In the genomic region with DNA sequence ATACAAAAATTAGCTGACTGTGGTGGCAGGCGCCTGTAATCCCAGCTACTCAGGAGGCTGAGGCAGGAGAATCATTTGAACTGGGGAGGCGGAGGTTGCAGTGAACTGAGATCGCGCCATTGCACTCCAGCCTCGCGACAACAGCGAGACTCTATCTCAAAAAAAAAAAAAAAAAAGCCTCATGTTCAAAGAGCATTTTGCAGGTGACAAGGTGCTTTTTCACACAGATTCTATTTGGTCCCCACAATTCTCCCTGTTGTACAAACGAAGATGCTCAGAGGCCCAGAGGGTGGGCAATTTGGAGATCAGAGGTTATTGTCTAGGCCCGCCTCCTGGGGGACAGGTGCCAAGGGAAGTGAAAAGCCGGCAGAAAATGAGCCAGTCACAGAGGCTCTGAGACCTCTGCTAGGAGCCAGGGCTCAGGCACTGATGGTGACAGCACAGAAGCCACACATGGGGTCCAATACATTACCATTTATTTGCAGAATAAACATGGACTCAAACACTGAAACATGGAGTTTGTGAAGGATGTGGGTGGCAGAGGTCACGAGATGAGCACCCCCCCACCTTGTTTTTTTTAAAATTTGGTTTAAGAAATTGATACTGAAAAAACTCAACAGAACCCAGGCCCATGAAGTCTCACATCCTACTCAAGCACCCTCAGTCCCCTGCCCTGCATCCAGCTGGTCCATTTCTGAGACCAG, we compare ENCODE assay signal across 11 cellular contexts. TPM values are rescaled to one million over a fixed set of nuclear protein-coding genes. Genes with fewer than 3 reads are reported as not detected.
DNase-seq lines count a peak whose midpoint lies in the region; ATAC-seq, FAIRE-seq and TF ChIP-seq lines count a peak whose summit lies in the region.
"Had no signal": no experiment of that assay in that cellular context is flagged by ENCODE, and none has a peak within 500 bp of the region (broad histone marks: within the 10 kb centered on the region; RNA-seq: fewer than 3 reads in every experiment).

No MANE protein-coding gene starts in this region.

- no peak for FAIRE-seq in H1 (lab: Jason Lieb, UNC)

- no peak overlapping the region for H3K27ac Mint-ChIP-seq in MCF 10A (ENCODE audit: low read depth, unreplicated experiment)
- H3K27ac Mint-ChIP-seq in endothelial cell (ENCODE audit: unreplicated experiment): no peak overlapping the region

- H4K5ac ChIP-seq in H1 (ENCODE audit: insufficient read length, low read depth, low read length): no peak overlapping the region

- H3K14ac ChIP-seq in H1 (ENCODE audit: insufficient read length): no peak overlapping the region

- no peak for ATAC-seq in GM18505 (IDR thresholded peaks at IDR 0.05; ENCODE audit: unreplicated experiment)
- no peak for ATAC-seq in HG02759 (IDR thresholded peaks at IDR 0.05; ENCODE audit: unreplicated experiment)

- intact Hi-C loops in breast epithelium (cut with DNase I; ENCODE audit: low total_unique reads) (loop anchor here (5.0 kb wide), 1 partner anchor 417 kb away; no protein-coding TSS in a partner anchor), MCF 10A (cut with micrococcal nuclease) (no loop called here)

- H3K4ac ChIP-seq in H1 (replicated peaks; ENCODE audit: insufficient read length, low read depth, low read length): no peak overlapping the region

- H2BK120ac ChIP-seq in H1 (replicated peaks; ENCODE audit: low read depth, low read length): no peak overlapping the region

- no peak overlapping the region for H3K23ac ChIP-seq in H1 (ENCODE audit: insufficient read length)

- no peak overlapping the region for H2BK20ac ChIP-seq in H1 (ENCODE audit: low read length)

- no peak overlapping the region for H2BK12ac ChIP-seq in H1 (ENCODE audit: low read depth, low read length)

- H3K27ac ChIP-seq in breast epithelium: peak overlapping the region; percentile 45 to 56
- peak overlapping the region; percentile 86 for H3K27ac ChIP-seq in RWPE1
- no peak overlapping the region for H3K27ac ChIP-seq in H1 (ENCODE audit: low read depth, low read length)
- H3K27ac ChIP-seq in thymus (ENCODE audit: low read depth): peak overlapping the region; percentile 89

- 83% methylated on average over 11 of the region's 11 CpGs; no CpG with 5 or more reads in 1 of the 2 experiments for WGBS in H1 (ENCODE audit: extremely low coverage in 1 of 2, insufficient coverage in 1 of 2, insufficient read length in 1 of 2, insufficient replicate concordance in 2 of 2, low coverage in 1 of 2, low lambda C conversion rate in 2 of 2, missing lambda C conversion rate in 1 of 2), 2 experiments
- whole genome bisulfite sequencing in thymus: 30% methylated on average over 11 of the region's 11 CpGs

- peak overlapping the region; percentile 86 to 89; a peak in 2 of 4 replicates for H3K4me2 ChIP-seq in H1 (ENCODE audit: insufficient read depth in 1 of 2, low read depth in 2 of 2, low read length in 2 of 2)

- H3K36me3 Mint-ChIP-seq in MCF 10A (ENCODE audit: insufficient read depth, unreplicated experiment) (no peaks in the 10 kb centered on the region), endothelial cell (ENCODE audit: low read depth, unreplicated experiment) (peaks cover 11% of the 10 kb centered on the region)

- no peak overlapping the region for H2AK5ac ChIP-seq in H1 (ENCODE audit: low read depth, low read length)

- no peak overlapping the region for H4K8ac ChIP-seq in H1 (ENCODE audit: extremely low read depth, insufficient read depth, low read length)

- no peak for TF ChIP-seq EP300 in H1 (IDR thresholded peaks at IDR 0.05; ENCODE audit: borderline replicate concordance in 1 of 2, low read depth in 2 of 2, low read length in 2 of 2)

- H3K36me3 ChIP-seq in breast epithelium (no peaks in the 10 kb centered on the region), H1 (ENCODE audit: control insufficient read depth in 2 of 4, insufficient read depth in 4 of 4, low read length in 3 of 4) (peaks cover 0 to 4% (median 0%) of the 10 kb centered on the region in 4 experiments; a peak in 2 of 8 replicates), thymus (ENCODE audit: control insufficient read depth, insufficient read depth) (peaks cover 5% of the 10 kb centered on the region)

- H3K23me2 ChIP-seq in H1 (ENCODE audit: low read depth, low read length): peaks cover 14% of the 10 kb centered on the region; the same call in 1 of the 2 replicates

- H4K20me1 ChIP-seq in H1 (replicated peaks in 1 of 2; ENCODE audit: control insufficient read depth in 1 of 2, insufficient read depth in 2 of 2, low read length in 2 of 2): peaks cover 0 to 6% of the 10 kb centered on the region in 2 experiments

- no peak overlapping the region for H3K18ac ChIP-seq in H1 (ENCODE audit: extremely low read depth, low read length)

- BruUV-seq in MCF 10A (replicated peaks; lab: Mats Ljungman, UMichigan): no TSS peak

- no peak for DNase-seq in breast epithelium (ENCODE audit: low spot score in 2 of 2)
- no peak for DNase-seq in MCF 10A (ENCODE audit: unreplicated experiment)
- DNase-seq in RWPE1 (ENCODE audit: low spot score): no peak
- DNase-seq in H1 (ENCODE audit: low read depth in 1 of 2, low spot score in 2 of 2): no peak
- DNase-seq in endothelial cell (ENCODE audit: low spot score): no peak
- DNase-seq: NCI-H524 treated with DMSO at 0.1 percent for 48 hours; stimulated activated naive B cell treated with anti-CD40 and anti-IgM and Interleukin-4, amounts not matched to agents 10 μg/mL and 1 μg/mL and 100 μg/mL, for 72 hours had no signal

- no peak overlapping the region for H3K56ac ChIP-seq in H1 (replicated peaks; ENCODE audit: insufficient read length, low read depth, low read length)

- H4K91ac ChIP-seq in H1 (replicated peaks; ENCODE audit: insufficient read length, low read length): no peak overlapping the region

- H3K9ac ChIP-seq in H1 (replicated peaks in 1 of 4; ENCODE audit: extremely low read depth in 1 of 4, low read depth in 3 of 4, low read length in 3 of 4): no peak overlapping the region

- no peak overlapping the region for H2BK15ac ChIP-seq in H1 (ENCODE audit: low read length)

- H3K4me3 ChIP-seq in breast epithelium: peak overlapping the region in 1 of 3 donors; percentile 65
- H3K4me3 ChIP-seq in H1 (ENCODE audit: extremely low read depth in 1 of 4, insufficient read depth in 2 of 4, low read depth in 3 of 4, low read length in 4 of 4): peak overlapping the region in 1 of 4 experiments; percentile 65; a peak in 1 of 8 replicates
- H3K4me3 ChIP-seq in thymus (ENCODE audit: low read length): no peak overlapping the region

- H3K4me1 ChIP-seq in breast epithelium (no peaks in the 10 kb centered on the region), H1 (replicated peaks in 1 of 4; ENCODE audit: control insufficient read depth in 3 of 4, insufficient read depth in 4 of 4, low read length in 3 of 4) (peaks cover 11 to 27% (median 17%) of the 10 kb centered on the region in 4 experiments), thymus (ENCODE audit: control insufficient read depth, insufficient read depth, low read length) (peaks cover 45% of the 10 kb centered on the region)

- no peaks in the 10 kb centered on the region for H3K79me2 ChIP-seq in H1 (ENCODE audit: control insufficient read depth in 1 of 2, insufficient read depth in 2 of 2, low read length in 2 of 2)

- peaks cover 42% of the 10 kb centered on the region for H3K27me3 Mint-ChIP-seq in MCF 10A (ENCODE audit: insufficient read depth, unreplicated experiment)
- peaks cover 34% of the 10 kb centered on the region for H3K27me3 Mint-ChIP-seq in endothelial cell (ENCODE audit: unreplicated experiment)

- H2BK5ac ChIP-seq in H1 (ENCODE audit: low read depth, low read length): no peak overlapping the region

- no peak for TF ChIP-seq POLR2A in breast epithelium (IDR thresholded peaks at IDR 0.05)
- no peak for TF ChIP-seq POLR2A in H1 (IDR thresholded peaks at IDR 0.05; ENCODE audit: control extremely low read depth in 1 of 2, low read depth in 2 of 2, low read length in 2 of 2)
- no peak for TF ChIP-seq POLR2A in GM18505 (IDR thresholded peaks at IDR 0.05; ENCODE audit: borderline replicate concordance, extremely low read depth, insufficient read depth, insufficient read length)

- no peak overlapping the region for H2AFZ ChIP-seq in H1 (ENCODE audit: low read length)

- TF ChIP-seq CTCF in breast epithelium (IDR thresholded peaks at IDR 0.05): no peak
- TF ChIP-seq CTCF in MCF 10A (IDR thresholded peaks at IDR 0.05; ENCODE audit: unreplicated experiment): no peak
- TF ChIP-seq CTCF in RWPE1 (conservative IDR thresholded peaks at IDR 0.05; ENCODE audit: low read depth): no peak
- TF ChIP-seq CTCF in H1 (IDR thresholded peaks at IDR 0.05; ENCODE audit: control extremely low read depth in 1 of 3, insufficient read depth in 1 of 3, low read depth in 1 of 3, low read length in 3 of 3): no peak
- no peak for TF ChIP-seq CTCF in endothelial cell (IDR thresholded peaks at IDR 0.05; ENCODE audit: unreplicated experiment)

- no peaks in the 10 kb centered on the region; the same call in none of the 2 replicates for H3K79me1 ChIP-seq in H1 (ENCODE audit: low read depth, low read length)

- peaks cover 19% of the 10 kb centered on the region for H3K4me1 Mint-ChIP-seq in MCF 10A (ENCODE audit: insufficient read depth, unreplicated experiment)
- H3K4me1 Mint-ChIP-seq in endothelial cell (ENCODE audit: unreplicated experiment): peaks cover 34% of the 10 kb centered on the region

- H3K9me3 Mint-ChIP-seq in MCF 10A (ENCODE audit: unreplicated experiment) (no peaks in the 10 kb centered on the region), endothelial cell (ENCODE audit: unreplicated experiment) (no peaks in the 10 kb centered on the region)
- H3K9me3 Mint-ChIP-seq: dendritic cell treated with granulocyte-macrophage colony-stimulating factor and Interleukin-4, amounts not matched to agents 40 ng/mL and 50 ng/mL, for 4 days; stimulated activated naive B cell treated with anti-CD40 and anti-IgM and Interleukin-4, amounts not matched to agents 10 μg/mL and 1 μg/mL and 100 μg/mL, for 72 hours had no signal

- H3K9me3 ChIP-seq in breast epithelium: no peaks in the 10 kb centered on the region
- H3K9me3 ChIP-seq in H1 (ENCODE audit: insufficient read depth in 2 of 2, low read depth in 1 of 2, low read length in 1 of 2): no peaks in the 10 kb centered on the region
- H3K9me3 ChIP-seq in thymus (ENCODE audit: control insufficient read depth): no peaks in the 10 kb centered on the region

- POLR2A ChIA-PET in MCF 10A (lab: Yijun Ruan, JAX) (interaction anchor here (1.6 kb wide), 1 partner anchor 8 kb away, joined by 8 read pairs; a partner anchor contains a TSS), RWPE1 (lab: Yijun Ruan, JAX; ENCODE audit: low non-redundant PET) (no interaction called here), H1 (lab: Charles Lee; ENCODE audit: partially characterized antibody) (interaction anchor here (0.7 to 11.0 kb wide), 8 partner anchors 12 to 68 kb away, joined by 3 to 145 read pairs (median 7); a partner anchor contains a TSS)

- TF ChIP-seq RAD21 in H1 (IDR thresholded peaks at IDR 0.05 in 1 of 2, conservative IDR thresholded peaks at IDR 0.05 in 1 of 2; ENCODE audit: low read depth in 2 of 2, low read length in 2 of 2): no peak

- H3K27me3 ChIP-seq in breast epithelium (no peaks in the 10 kb centered on the region), H1 (replicated peaks in 1 of 4; ENCODE audit: control insufficient read depth in 3 of 4, extremely low read depth in 1 of 4, insufficient read depth in 3 of 4, low read length in 3 of 4) (peaks cover 0 to 10% (median 2%) of the 10 kb centered on the region in 4 experiments; a peak in 1 of 7 replicates), thymus (ENCODE audit: control insufficient read depth, insufficient read depth) (no peaks in the 10 kb centered on the region)

- CTCF ChIA-PET in MCF 10A (lab: Yijun Ruan, JAX) (no interaction called here), RWPE1 (lab: Yijun Ruan, JAX) (no interaction called here), H1 (lab: Charles Lee; ENCODE audit: partially characterized antibody) (interaction anchor here (0.6 to 11.2 kb wide), 7 partner anchors 11 to 540 kb away, joined by 3 to 94 read pairs (median 6); no protein-coding TSS in a partner anchor)

- H3K4me3 Mint-ChIP-seq in MCF 10A (ENCODE audit: unreplicated experiment) (no peak overlapping the region), endothelial cell (ENCODE audit: unreplicated experiment) (no peak overlapping the region)

RNA-seq across cellular contexts. Expression of a gene that starts 0.9 kb away (rescaled TPM):
- total RNA-seq in breast epithelium (1 to 10 TPM in 2 of 3 donors, under 1 TPM in 1; 0.98 to 2.5 (median 1.9) TPM), MCF 10A (2022) (0.17 and 0.26 TPM in 2 replicates), endothelial cell (ENCODE audit: unreplicated experiment) (4.4 TPM)
- 5.1 and 5.3 TPM in 2 replicates for total RNA-seq in H1 (2021; fragmentation: NEBNext Ultra II Directional; extraction: Animal tissue kit (Norgen Biotek cat#: 25700))
- polyA plus RNA-seq in H1 (2011; rRNA removed) (13.8 and 15.8 TPM in 2 replicates), thymus (12.8 TPM)
- 9.7 TPM for polyA plus RNA-seq in H1 (2011; cell fraction: cytosol; rRNA removed)
- polyA plus RNA-seq in H1 (2011; cell fraction: nucleus; rRNA removed): 16.7 TPM
- polyA plus RNA-seq in H1 (2012, experiment 1 of 2): 6.8 to 11.1 TPM (median 8.5 TPM) in 4 replicates
- polyA plus RNA-seq in H1 (2012, experiment 2 of 2): 5.8 TPM
- 9.2 TPM for polyA plus RNA-seq in H1 (2013, experiment 1 of 2)
- 9.8 TPM for polyA plus RNA-seq in H1 (2013, experiment 2 of 2)
- 6.7 and 6.9 TPM in 2 replicates for polyA minus RNA-seq in H1 (2011; rRNA and poly(A)+ RNA removed)
- polyA minus RNA-seq in H1 (2011; cell fraction: cytosol; rRNA and poly(A)+ RNA removed): 6.5 TPM
- polyA minus RNA-seq in H1 (2011; cell fraction: nucleus; rRNA and poly(A)+ RNA removed): 3.9 TPM

RNA-seq across cellular contexts. Expression of a gene that starts 7.9 kb away (rescaled TPM):
- total RNA-seq in breast epithelium: 1 to 10 TPM; 1.4 to 3.6 (median 3.4) TPM
- total RNA-seq in MCF 10A (2022): 0.65 and 1.0 TPM in 2 replicates
- 44.8 and 46.8 TPM in 2 replicates for total RNA-seq in H1 (2021; fragmentation: NEBNext Ultra II Directional; extraction: Animal tissue kit (Norgen Biotek cat#: 25700))
- 25.3 and 47.8 TPM in 2 replicates for polyA plus RNA-seq in H1 (2011; rRNA removed)
- polyA plus RNA-seq in H1 (2011; cell fraction: cytosol; rRNA removed): 39.1 TPM
- polyA plus RNA-seq in H1 (2011; cell fraction: nucleus; rRNA removed): 158 TPM
- polyA plus RNA-seq in H1 (2012, experiment 1 of 2): 31.9 to 46.9 TPM (median 42.9 TPM) in 4 replicates
- 31.2 TPM for polyA plus RNA-seq in H1 (2012, experiment 2 of 2)
- 36.0 TPM for polyA plus RNA-seq in H1 (2013, experiment 1 of 2)
- polyA plus RNA-seq in H1 (2013, experiment 2 of 2): 33.6 TPM
- 12.6 and 14.1 TPM in 2 replicates for polyA minus RNA-seq in H1 (2011; rRNA and poly(A)+ RNA removed)
- 18.3 TPM for polyA minus RNA-seq in H1 (2011; cell fraction: cytosol; rRNA and poly(A)+ RNA removed)
- polyA minus RNA-seq in H1 (2011; cell fraction: nucleus; rRNA and poly(A)+ RNA removed): 40.0 TPM
- 8.5 TPM for polyA plus RNA-seq in thymus
- 27.2 TPM for total RNA-seq in endothelial cell (ENCODE audit: unreplicated experiment)

RNA-seq across cellular contexts. Expression of a gene that starts 8.4 kb away (rescaled TPM):
- total RNA-seq in breast epithelium: 1 to 10 TPM in 2 of 3 donors, under 1 TPM in 1; 0.80 to 3.3 (median 1.3) TPM
- total RNA-seq in MCF 10A (2022): 1.1 and 1.5 TPM in 2 replicates
- 3.3 and 3.8 TPM in 2 replicates for total RNA-seq in H1 (2021; fragmentation: NEBNext Ultra II Directional; extraction: Animal tissue kit (Norgen Biotek cat#: 25700))
- polyA plus RNA-seq in H1 (2011; rRNA removed): 1.3 and 1.9 TPM in 2 replicates
- 1.6 TPM for polyA plus RNA-seq in H1 (2011; cell fraction: cytosol; rRNA removed)
- polyA plus RNA-seq in H1 (2011; cell fraction: nucleus; rRNA removed): 6.5 TPM
- polyA plus RNA-seq in H1 (2012, experiment 1 of 2): 5.3 to 7.8 TPM (median 6.2 TPM) in 4 replicates
- 3.1 TPM for polyA plus RNA-seq in H1 (2012, experiment 2 of 2)
- 1.8 TPM for polyA plus RNA-seq in H1 (2013, experiment 1 of 2)
- 1.5 TPM for polyA plus RNA-seq in H1 (2013, experiment 2 of 2)
- polyA minus RNA-seq in H1 (2011; rRNA and poly(A)+ RNA removed): 3.2 and 4.2 TPM in 2 replicates
- polyA minus RNA-seq in H1 (2011; cell fraction: cytosol; rRNA and poly(A)+ RNA removed): 0.44 TPM
- 1.5 TPM for polyA minus RNA-seq in H1 (2011; cell fraction: nucleus; rRNA and poly(A)+ RNA removed)
- polyA plus RNA-seq in thymus: 36.0 TPM
- 1.9 TPM for total RNA-seq in endothelial cell (ENCODE audit: unreplicated experiment)

RNA-seq across cellular contexts. Expression of a gene that starts 10.8 kb away (rescaled TPM):
- total RNA-seq in breast epithelium (10 to 100 TPM in 2 of 3 donors, 1 to 10 TPM in 1; 3.4 to 16.1 (median 12.6) TPM), MCF 10A (2022) (18.0 and 21.7 TPM in 2 replicates), endothelial cell (ENCODE audit: unreplicated experiment) (30.2 TPM)
- total RNA-seq in H1 (2021; fragmentation: NEBNext Ultra II Directional; extraction: Animal tissue kit (Norgen Biotek cat#: 25700)): 20.2 and 22.1 TPM in 2 replicates
- polyA plus RNA-seq in H1 (2011; rRNA removed) (11.9 and 19.6 TPM in 2 replicates), thymus (46.9 TPM)
- polyA plus RNA-seq in H1 (2011; cell fraction: cytosol; rRNA removed): 8.6 TPM
- polyA plus RNA-seq in H1 (2011; cell fraction: nucleus; rRNA removed): 55.1 TPM
- polyA plus RNA-seq in H1 (2012, experiment 1 of 2): 13.7 to 21.2 TPM (median 20.2 TPM) in 4 replicates
- polyA plus RNA-seq in H1 (2012, experiment 2 of 2): 16.9 TPM
- 16.6 TPM for polyA plus RNA-seq in H1 (2013, experiment 1 of 2)
- 15.0 TPM for polyA plus RNA-seq in H1 (2013, experiment 2 of 2)
- polyA minus RNA-seq in H1 (2011; rRNA and poly(A)+ RNA removed): 8.3 and 8.7 TPM in 2 replicates
- polyA minus RNA-seq in H1 (2011; cell fraction: cytosol; rRNA and poly(A)+ RNA removed): 6.9 TPM
- 21.6 TPM for polyA minus RNA-seq in H1 (2011; cell fraction: nucleus; rRNA and poly(A)+ RNA removed)

RNA-seq across cellular contexts. Expression of a gene that starts 20.6 kb away (rescaled TPM):
- total RNA-seq in breast epithelium: 100 to 1,000 TPM; 154 to 285 (median 207) TPM
- total RNA-seq in MCF 10A (2022): 76.6 and 87.3 TPM in 2 replicates
- total RNA-seq in H1 (2021; fragmentation: NEBNext Ultra II Directional; extraction: Animal tissue kit (Norgen Biotek cat#: 25700)): 153 and 161 TPM in 2 replicates
- polyA plus RNA-seq in H1 (2011; rRNA removed): 622 and 735 TPM in 2 replicates
- polyA plus RNA-seq in H1 (2011; cell fraction: cytosol; rRNA removed): 505 TPM
- 363 TPM for polyA plus RNA-seq in H1 (2011; cell fraction: nucleus; rRNA removed)
- polyA plus RNA-seq in H1 (2012, experiment 1 of 2): 152 to 293 TPM (median 281 TPM) in 4 replicates
- polyA plus RNA-seq in H1 (2012, experiment 2 of 2): 327 TPM
- 160 TPM for polyA plus RNA-seq in H1 (2013, experiment 1 of 2)
- 154 TPM for polyA plus RNA-seq in H1 (2013, experiment 2 of 2)
- 44.3 and 46.6 TPM in 2 replicates for polyA minus RNA-seq in H1 (2011; rRNA and poly(A)+ RNA removed)
- polyA minus RNA-seq in H1 (2011; cell fraction: cytosol; rRNA and poly(A)+ RNA removed): 43.1 TPM
- 53.3 TPM for polyA minus RNA-seq in H1 (2011; cell fraction: nucleus; rRNA and poly(A)+ RNA removed)
- 448 TPM for polyA plus RNA-seq in thymus
- total RNA-seq in endothelial cell (ENCODE audit: unreplicated experiment): 68.6 TPM
